Comparison of ENCODE assay signal across 14 cellular contexts in genomic region chr2:239555566-239555895, GRCh38.
"Had no signal": no experiment of that assay in that cellular context is flagged by ENCODE, and none has a peak within 500 bp of the region (broad histone marks: within the 10 kb centered on the region; RNA-seq: fewer than 3 reads in every experiment).

No MANE protein-coding gene starts in this region.

- H3K27me3 ChIP-seq: gastrocnemius medialis, ovary, upper lobe of left lung had no signal

- H3K4me3 ChIP-seq: gastrocnemius medialis, heart left ventricle, lower lobe of right lung, ovary, upper lobe of left lung had no signal

- H3K9me3 ChIP-seq: gastrocnemius medialis, heart left ventricle, lower lobe of right lung, ovary, upper lobe of left lung had no signal

- H3K27ac ChIP-seq: gastrocnemius medialis, heart left ventricle, lower lobe of right lung, ovary, upper lobe of left lung had no signal

- H3K36me3 ChIP-seq: gastrocnemius medialis, heart left ventricle, lower lobe of right lung, ovary, upper lobe of left lung had no signal

- DNase-seq: activated CD4-positive, alpha-beta T cell treated with anti-CD3 and anti-CD28 coated beads, Interleukin-2, amount 10 ng/mL, durations not matched to agents 24 days and 14 days; activated CD4-positive, CD25-positive, alpha-beta regulatory T cell; activated CD8-positive, alpha-beta memory T cell treated with anti-CD3 and anti-CD28 coated beads, Interleukin-2, amount 50 U/mL, for 48 hours; activated T-cell treated with anti-CD3 and anti-CD28 coated beads, Interleukin-2, amount 50 U/mL, for 72 hours; endodermal cell; gastrocnemius medialis; heart left ventricle; left colon; lower lobe of right lung; midbrain; ovary; stimulated activated CD4-positive, alpha-beta T cell treated with anti-CD3 and anti-CD28 coated beads, Interleukin-1b, Interleukin-23, amount 100 ng/mL, for 48 hours; stimulated activated naive CD8-positive, alpha-beta T cell treated with anti-CD3 and anti-CD28 coated beads, Interleukin-15, amount 100 ng/mL, for 72 hours; upper lobe of left lung had no signal

- H3K4me1 ChIP-seq: gastrocnemius medialis, heart left ventricle, lower lobe of right lung, upper lobe of left lung had no signal
